In genomic region chr19:29679598-29680210, GRCh38 we compare ENCODE assay signal across 10 cellular contexts. TPM values are rescaled to one million over a fixed set of nuclear protein-coding genes. Genes with fewer than 3 reads are reported as not detected.
DNase-seq lines count a peak whose midpoint lies in the region; ATAC-seq, FAIRE-seq and TF ChIP-seq lines count a peak whose summit lies in the region.
"Had no signal": no experiment of that assay in that cellular context is flagged by ENCODE, and none has a peak within 500 bp of the region (broad histone marks: within the 10 kb centered on the region; RNA-seq: fewer than 3 reads in every experiment).

No MANE protein-coding gene starts in this region.

- no peak for DNase-seq in activated T-cell treated with anti-CD3 and anti-CD28 coated beads, Interleukin-2, amount 50 U/mL, for 4 hours
- DNase-seq in activated T-cell treated with anti-CD3 and anti-CD28 coated beads, Interleukin-2, amount 50 U/mL, for 1 hour: no peak
- no peak for DNase-seq in activated T-helper 1 cell treated with anti-CD3 and anti-CD28 coated beads, Interleukin-12 subunit alpha, Interleukin-12 subunit beta, Interleukin-2, Interleukin-4 antibody, amounts not matched to agents 30 ng/mL and 10 ng/mL and 1 ng/mL, durations not matched to agents 14 hours and 24 hours and 36 hours (ENCODE audit: low spot score)
- no peak for DNase-seq in memory B cell (ENCODE audit: low spot score in 2 of 2)
- DNase-seq in thoracic aorta (ENCODE audit: low spot score): no peak
- no peak for DNase-seq in HFFc6
- no peak for DNase-seq in GM12891 (ENCODE audit: insufficient read length, low spot score)
- no peak for DNase-seq in HT-29 (ENCODE audit: low spot score)
- DNase-seq: PC-3 had no signal

- ATAC-seq in activated T-cell treated with anti-CD3 and anti-CD28 coated beads, Interleukin-2, amount 50 U/mL, for 4 hours: no peak
- ATAC-seq in memory B cell (ENCODE audit: low read depth): no peak
- ATAC-seq in thoracic aorta (ENCODE audit: insufficient number of reproducible peaks, low FRiP score, low read depth): no peak
- ATAC-seq: PC-3 had no signal

- intact Hi-C loops in activated T-helper 1 cell treated with anti-CD3 and anti-CD28 coated beads, Interleukin-12 subunit alpha, Interleukin-12 subunit beta, Interleukin-2, Interleukin-4 antibody, amounts not matched to agents 30 ng/mL and 10 ng/mL and 1 ng/mL, durations not matched to agents 14 hours and 24 hours and 36 hours (cut with micrococcal nuclease): loop anchor here (1.0 to 2.0 kb wide), 2 partner anchors 8 to 13 kb away; no protein-coding TSS in a partner anchor

- FAIRE-seq in GM12891 (lab: Jason Lieb, UNC): no peak

- H3K27ac Mint-ChIP-seq in activated T-helper 1 cell treated with anti-CD3 and anti-CD28 coated beads, Interleukin-12 subunit alpha, Interleukin-12 subunit beta, Interleukin-2, Interleukin-4 antibody, amounts not matched to agents 30 ng/mL and 10 ng/mL and 1 ng/mL, durations not matched to agents 14 hours and 24 hours and 36 hours: peak overlapping the region; percentile 78
- peak overlapping the region; percentile 76 for H3K27ac Mint-ChIP-seq in memory B cell
- H3K27ac Mint-ChIP-seq in HFFc6: no peak overlapping the region
- H3K27ac Mint-ChIP-seq: mesothelial cell of epicardium had no signal

- H3K27me3 ChIP-seq in thoracic aorta (replicated peaks; ENCODE audit: insufficient read depth): no peaks in the 10 kb centered on the region

- TF ChIP-seq POLR2A in GM12891 (IDR thresholded peaks at IDR 0.05; ENCODE audit: low read depth, low read length): no peak

- peaks cover 8% of the 10 kb centered on the region for H3K36me3 Mint-ChIP-seq in activated T-cell treated with anti-CD3 and anti-CD28 coated beads, Interleukin-2, amount 50 U/mL, for 4 hours (ENCODE audit: insufficient read depth)
- peaks cover 16% of the 10 kb centered on the region for H3K36me3 Mint-ChIP-seq in activated T-helper 1 cell treated with anti-CD3 and anti-CD28 coated beads, Interleukin-12 subunit alpha, Interleukin-12 subunit beta, Interleukin-2, Interleukin-4 antibody, amounts not matched to agents 30 ng/mL and 10 ng/mL and 1 ng/mL, durations not matched to agents 14 hours and 24 hours and 36 hours (ENCODE audit: low read depth)
- H3K36me3 Mint-ChIP-seq in memory B cell (no peaks in the 10 kb centered on the region), HFFc6 (ENCODE audit: low read depth) (no peaks in the 10 kb centered on the region)
- H3K36me3 Mint-ChIP-seq: mesothelial cell of epicardium had no signal

- H3K4me1 ChIP-seq in thoracic aorta (ENCODE audit: control insufficient read depth in 1 of 2, low read depth in 2 of 2): peaks cover 56 to 97% of the 10 kb centered on the region in 2 donors

- no peaks in the 10 kb centered on the region for H3K9me3 ChIP-seq in thoracic aorta

- H3K9me3 Mint-ChIP-seq in activated T-cell treated with anti-CD3 and anti-CD28 coated beads, Interleukin-2, amount 50 U/mL, for 4 hours: no peaks in the 10 kb centered on the region
- H3K9me3 Mint-ChIP-seq in activated T-helper 1 cell treated with anti-CD3 and anti-CD28 coated beads, Interleukin-12 subunit alpha, Interleukin-12 subunit beta, Interleukin-2, Interleukin-4 antibody, amounts not matched to agents 30 ng/mL and 10 ng/mL and 1 ng/mL, durations not matched to agents 14 hours and 24 hours and 36 hours: no peaks in the 10 kb centered on the region
- H3K9me3 Mint-ChIP-seq in memory B cell (no peaks in the 10 kb centered on the region), HFFc6 (no peaks in the 10 kb centered on the region)
- H3K9me3 Mint-ChIP-seq: mesothelial cell of epicardium had no signal

- TF ChIP-seq CTCF in thoracic aorta (IDR thresholded peaks at IDR 0.05) (no peak), HFFc6 (IDR thresholded peaks at IDR 0.05) (no peak)

- peak overlapping the region; percentile 29 for H3K4me3 Mint-ChIP-seq in activated T-cell treated with anti-CD3 and anti-CD28 coated beads, Interleukin-2, amount 50 U/mL, for 4 hours
- H3K4me3 Mint-ChIP-seq in activated T-helper 1 cell treated with anti-CD3 and anti-CD28 coated beads, Interleukin-12 subunit alpha, Interleukin-12 subunit beta, Interleukin-2, Interleukin-4 antibody, amounts not matched to agents 30 ng/mL and 10 ng/mL and 1 ng/mL, durations not matched to agents 14 hours and 24 hours and 36 hours: peak overlapping the region; percentile 42
- peak overlapping the region; percentile 21 for H3K4me3 Mint-ChIP-seq in memory B cell
- no peak overlapping the region for H3K4me3 Mint-ChIP-seq in HFFc6
- H3K4me3 Mint-ChIP-seq: mesothelial cell of epicardium had no signal

- H3K4me1 Mint-ChIP-seq in activated T-cell treated with anti-CD3 and anti-CD28 coated beads, Interleukin-2, amount 50 U/mL, for 4 hours (ENCODE audit: low read depth): peaks cover 82% of the 10 kb centered on the region
- peaks cover 37% of the 10 kb centered on the region for H3K4me1 Mint-ChIP-seq in activated T-helper 1 cell treated with anti-CD3 and anti-CD28 coated beads, Interleukin-12 subunit alpha, Interleukin-12 subunit beta, Interleukin-2, Interleukin-4 antibody, amounts not matched to agents 30 ng/mL and 10 ng/mL and 1 ng/mL, durations not matched to agents 14 hours and 24 hours and 36 hours (ENCODE audit: low read depth)
- H3K4me1 Mint-ChIP-seq in memory B cell: peaks cover 16% of the 10 kb centered on the region
- H3K4me1 Mint-ChIP-seq in HFFc6 (ENCODE audit: low read depth): no peaks in the 10 kb centered on the region
- H3K4me1 Mint-ChIP-seq: mesothelial cell of epicardium had no signal

- no peaks in the 10 kb centered on the region for H3K27me3 Mint-ChIP-seq in activated T-cell treated with anti-CD3 and anti-CD28 coated beads, Interleukin-2, amount 50 U/mL, for 4 hours (ENCODE audit: low read depth)
- no peaks in the 10 kb centered on the region for H3K27me3 Mint-ChIP-seq in activated T-helper 1 cell treated with anti-CD3 and anti-CD28 coated beads, Interleukin-12 subunit alpha, Interleukin-12 subunit beta, Interleukin-2, Interleukin-4 antibody, amounts not matched to agents 30 ng/mL and 10 ng/mL and 1 ng/mL, durations not matched to agents 14 hours and 24 hours and 36 hours (ENCODE audit: insufficient read depth)
- no peaks in the 10 kb centered on the region for H3K27me3 Mint-ChIP-seq in memory B cell
- no peaks in the 10 kb centered on the region; the same call in none of the 2 replicates for H3K27me3 Mint-ChIP-seq in HFFc6 (ENCODE audit: insufficient read depth)

- H3K27ac ChIP-seq in thoracic aorta: peak overlapping the region; percentile 82 to 90

- peaks cover 16% of the 10 kb centered on the region for H3K36me3 ChIP-seq in thoracic aorta

- H3K4me3 ChIP-seq in thoracic aorta: no peak overlapping the region

TF ChIP-seq in GM12891, 5 proteins besides CTCF, POLR2A, EP300 and RAD21:
- TF ChIP-seq POU2F2 (IDR thresholded peaks at IDR 0.05; ENCODE audit: low read depth, low read length) (no peak), TAF1 (IDR thresholded peaks at IDR 0.05; ENCODE audit: low read depth, low read length) (no peak), POLR2AphosphoS5 (IDR thresholded peaks at IDR 0.05; ENCODE audit: low read depth, low read length) (no peak), SPI1 (IDR thresholded peaks at IDR 0.05; ENCODE audit: low read depth, low read length) (no peak), PAX5 (IDR thresholded peaks at IDR 0.05; ENCODE audit: insufficient read depth, low read length, severe bottlenecking) (no peak)
TF ChIP-seq in GM12891: peak in this region for 0.

RNA-seq across cellular contexts. Expression of gene PLEKHF1, which starts 14.4 kb away (rescaled TPM):
- total RNA-seq in activated T-cell treated with anti-CD3 and anti-CD28 coated beads, Interleukin-2, amount 50 U/mL, for 4 hours: 10 to 100 TPM; 16.2 to 20.1 (median 18.4) TPM
- 30.9 and 35.0 TPM in 2 replicates for total RNA-seq in activated T-helper 1 cell treated with anti-CD3 and anti-CD28 coated beads, Interleukin-12 subunit alpha, Interleukin-12 subunit beta, Interleukin-2, Interleukin-4 antibody, amounts not matched to agents 30 ng/mL and 10 ng/mL and 1 ng/mL, durations not matched to agents 14 hours and 24 hours and 36 hours
- total RNA-seq in thoracic aorta: 10 to 100 TPM; 21.4 to 56.2 TPM
- 1 to 10 TPM; 1.4 to 2.8 (median 2.6) TPM for total RNA-seq in HFFc6 (2021; fragmentation: NEBNext Ultra II Directional; extraction: Animal tissue kit (Norgen Biotek cat#: 25700))
- 5.1 TPM for polyA plus RNA-seq in GM12891 (2012; ENCODE audit: low read depth, missing spikeins)
- total RNA-seq in HT-29 (2014; rRNA removed; shearing (Covaris generic)): 1.1 and 1.2 TPM in 2 replicates

RNA-seq across cellular contexts. Expression of gene C19orf12, which starts 35.4 kb away (rescaled TPM):
- total RNA-seq in activated T-cell treated with anti-CD3 and anti-CD28 coated beads, Interleukin-2, amount 50 U/mL, for 4 hours: 10 to 100 TPM; 39.3 to 45.7 (median 41.0) TPM
- total RNA-seq in activated T-helper 1 cell treated with anti-CD3 and anti-CD28 coated beads, Interleukin-12 subunit alpha, Interleukin-12 subunit beta, Interleukin-2, Interleukin-4 antibody, amounts not matched to agents 30 ng/mL and 10 ng/mL and 1 ng/mL, durations not matched to agents 14 hours and 24 hours and 36 hours: 47.9 and 50.2 TPM in 2 replicates
- 10 to 100 TPM; 36.1 to 46.4 TPM for total RNA-seq in thoracic aorta
- 10 to 100 TPM; 23.3 to 32.7 (median 24.7) TPM for total RNA-seq in HFFc6 (2021; fragmentation: NEBNext Ultra II Directional; extraction: Animal tissue kit (Norgen Biotek cat#: 25700))
- 10.3 TPM for polyA plus RNA-seq in GM12891 (2012; ENCODE audit: low read depth, missing spikeins)
- total RNA-seq in HT-29 (2014; rRNA removed; shearing (Covaris generic)): 22.4 and 24.5 TPM in 2 replicates
